8 cellular contexts compared by ENCODE assay signal in the genomic region with DNA sequence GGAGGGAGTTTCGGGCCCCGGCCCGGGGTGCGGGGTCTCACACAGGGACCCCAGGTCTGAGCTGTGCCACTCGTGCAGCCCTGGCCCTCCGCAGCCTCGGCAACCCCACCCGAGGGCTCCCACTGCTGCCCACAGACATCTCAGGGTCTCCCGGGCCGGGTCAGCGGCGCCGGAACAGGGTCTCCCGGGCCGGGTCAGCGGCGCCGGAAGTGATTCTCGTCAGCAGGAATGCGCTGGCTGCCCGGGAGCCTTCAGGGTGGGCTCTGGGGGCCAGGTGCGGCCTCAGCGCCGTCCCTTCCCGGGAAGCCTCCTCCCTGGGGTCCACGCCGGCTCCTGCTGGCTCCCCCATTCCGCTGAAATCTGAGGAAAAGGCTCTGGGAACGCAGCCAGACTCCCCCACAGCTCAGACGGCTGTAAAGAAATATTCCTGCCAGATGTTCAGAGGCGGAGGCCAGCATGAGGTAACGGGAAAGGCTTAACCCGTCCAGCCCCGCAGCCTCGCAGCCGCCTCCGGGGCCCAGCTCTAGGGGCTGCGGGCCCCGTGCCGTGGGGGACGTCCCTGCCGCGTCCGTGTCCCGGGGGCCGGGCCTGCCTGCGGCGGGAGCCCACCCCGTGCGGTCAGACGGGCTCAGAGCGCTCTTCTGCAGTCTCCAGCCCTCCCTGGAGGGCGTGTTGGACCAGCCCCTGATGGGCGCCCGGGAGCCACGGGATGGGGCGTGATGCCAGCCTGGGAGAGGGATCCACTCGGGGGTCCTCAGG. TPM values are rescaled to one million over a fixed set of nuclear protein-coding genes. Genes with fewer than 3 reads are reported as not detected.
DNase-seq lines count a peak whose midpoint lies in the region; ATAC-seq and TF ChIP-seq lines count a peak whose summit lies in the region.

No MANE protein-coding gene starts in this region.

- H3K36me3 ChIP-seq in mammary epithelial cell (ENCODE audit: insufficient read depth, low read length) (no peaks in the 10 kb centered on the region), thyroid gland (no peaks in the 10 kb centered on the region)

- CTCF ChIA-PET in mammary epithelial cell (lab: Charles Lee; ENCODE audit: low non-redundant PET) = no interaction called here

- intact Hi-C loops in mammary epithelial cell (cut with micrococcal nuclease) (loop anchor here (1.0 to 5.0 kb wide), 2 partner anchors 170 to 354 kb away; a partner anchor contains a TSS), lower leg skin (cut with DNase I; ENCODE audit: low total_unique reads) (loop anchor here (10.0 kb wide), 1 partner anchor 122 kb away; a partner anchor contains a TSS), thyroid gland (cut with DNase I) (loop anchor here (2.0 to 5.0 kb wide), 2 partner anchors 126 to 254 kb away; a partner anchor contains a TSS)

- H3K4me1 ChIP-seq in mammary epithelial cell (ENCODE audit: insufficient read depth, low read length) (peaks cover 26% of the 10 kb centered on the region), thyroid gland (peaks cover 4 to 50% of the 10 kb centered on the region in 2 donors)

- DNase-seq in AG20443 (ENCODE audit: low spot score) (peak; percentile 75), HuH-7.5 (ENCODE audit: low spot score) (peak; percentile 14), mammary epithelial cell (no peak), lower leg skin (ENCODE audit: low spot score in 2 of 2) (peak; percentile 53 to 93), thyroid gland (peak; percentile 35 to 39)
- no peak for DNase-seq in effector CD4-positive, alpha-beta T cell

- peak overlapping the region; percentile 86 for H3K4me2 ChIP-seq in mammary epithelial cell (ENCODE audit: insufficient read depth, low read depth, low read length)

- H3K9ac ChIP-seq in mammary epithelial cell (ENCODE audit: insufficient read depth, low read length) = no peak overlapping the region

- H3K9me3 ChIP-seq in mammary epithelial cell (replicated peaks; ENCODE audit: insufficient read depth, low read length) (no peaks in the 10 kb centered on the region), thyroid gland (no peaks in the 10 kb centered on the region)

- no TSS peak for BruUV-seq in mammary epithelial cell (replicated peaks; lab: Mats Ljungman, UMichigan)

- dilution Hi-C loops in mammary epithelial cell (cut with HindIII; ENCODE audit: low sequenced_read_pairs) = loop anchor here (25.0 kb wide), 1 partner anchor 239 kb away; no protein-coding TSS in a partner anchor

- H3K27ac ChIP-seq in mammary epithelial cell (ENCODE audit: insufficient read depth, low read depth, low read length) = no peak overlapping the region
- peak overlapping the region; percentile 37 to 80 (median 74) for H3K27ac ChIP-seq in thyroid gland

- H3K79me2 ChIP-seq in mammary epithelial cell (ENCODE audit: insufficient read depth, low read length) = no peaks in the 10 kb centered on the region

- ATAC-seq in HG02973 (IDR thresholded peaks at IDR 0.05; ENCODE audit: unreplicated experiment) (no peak), HG03108 (IDR thresholded peaks at IDR 0.05; ENCODE audit: unreplicated experiment) (no peak)

- in situ Hi-C loops in mammary epithelial cell (cut with MboI; ENCODE audit: low sequenced_read_pairs in 2 of 2) = loop anchor here in 1 of 2 donors (25.0 kb wide), 1 partner anchor 139 kb away; no protein-coding TSS in a partner anchor

- H3K4me3 ChIP-seq in mammary epithelial cell (replicated peaks in 1 of 3; ENCODE audit: insufficient read depth in 1 of 3, low read depth in 2 of 3, low read length in 3 of 3) (peak overlapping the region in 2 of 3 experiments; percentile 17 to 18), lower leg skin (ENCODE audit: low read depth, poor library complexity, severe bottlenecking) (no peak overlapping the region), thyroid gland (replicated peaks in 1 of 3) (peak overlapping the region in 2 of 3 donors; percentile 6 to 23)

- TF ChIP-seq CTCF in mammary epithelial cell (conservative IDR thresholded peaks at IDR 0.05 in 1 of 2, IDR thresholded peaks at IDR 0.05 in 1 of 2; ENCODE audit: extremely low read depth in 1 of 2, insufficient read depth in 1 of 2, low read depth in 1 of 2, low read length in 2 of 2) (no peak), lower leg skin (IDR thresholded peaks at IDR 0.05) (no peak), thyroid gland (IDR thresholded peaks at IDR 0.05) (no peak)

- H4K20me1 ChIP-seq in mammary epithelial cell (ENCODE audit: insufficient read depth, low read length) = no peaks in the 10 kb centered on the region

- H2AFZ ChIP-seq in mammary epithelial cell (ENCODE audit: low read depth, low read length) = peak overlapping the region; percentile 39

- TF ChIP-seq POLR2A in lower leg skin (IDR thresholded peaks at IDR 0.05) (no peak), thyroid gland (IDR thresholded peaks at IDR 0.05) (no peak)

- 20% methylated on average over 33 of the region's 58 CpGs for WGBS in mammary epithelial cell (ENCODE audit: low coverage, missing lambda C conversion rate)
- WGBS in lower leg skin, 2 donors = 4 to 17% methylated on average over 6 to 33 of the region's 58 CpGs
- WGBS in thyroid gland, 2 donors = 3 to 7% methylated on average over 5 to 30 of the region's 58 CpGs

- peaks cover 2% of the 10 kb centered on the region for H3K27me3 ChIP-seq in mammary epithelial cell (ENCODE audit: insufficient read depth, low read length)
- H3K27me3 ChIP-seq in thyroid gland = no peaks in the 10 kb centered on the region

RNA-seq across cellular contexts. Expression of a gene that starts 8.7 kb away (rescaled TPM):
- total RNA-seq in mammary epithelial cell (100 to 1,000 TPM in 1 of 2 donors, 1 to 10 TPM in 1; 9.1 to 156 TPM), lower leg skin (100 to 1,000 TPM in 3 of 4 donors, 10 to 100 TPM in 1; 94.9 to 265 (median 133) TPM), thyroid gland (100 to 1,000 TPM in 3 of 4 donors, 10 to 100 TPM in 1; 96.1 to 213 (median 162) TPM)
- polyA plus RNA-seq in mammary epithelial cell = 12.0 TPM
- polyA minus RNA-seq in mammary epithelial cell = 4.4 TPM

Comparison
In these comparisons a context has a peak if more than half of its experiments do, and no peak if none do; other contexts are left out.
1. DNase-seq: peak in AG20443 (single experiment), HuH-7.5 (single experiment), lower leg skin (2 of 2) and thyroid gland (2 of 2); none in mammary epithelial cell (single experiment) and effector CD4-positive, alpha-beta T cell (single experiment).